Comparison of ENCODE assay signal across 20 cellular contexts in the genomic region with DNA sequence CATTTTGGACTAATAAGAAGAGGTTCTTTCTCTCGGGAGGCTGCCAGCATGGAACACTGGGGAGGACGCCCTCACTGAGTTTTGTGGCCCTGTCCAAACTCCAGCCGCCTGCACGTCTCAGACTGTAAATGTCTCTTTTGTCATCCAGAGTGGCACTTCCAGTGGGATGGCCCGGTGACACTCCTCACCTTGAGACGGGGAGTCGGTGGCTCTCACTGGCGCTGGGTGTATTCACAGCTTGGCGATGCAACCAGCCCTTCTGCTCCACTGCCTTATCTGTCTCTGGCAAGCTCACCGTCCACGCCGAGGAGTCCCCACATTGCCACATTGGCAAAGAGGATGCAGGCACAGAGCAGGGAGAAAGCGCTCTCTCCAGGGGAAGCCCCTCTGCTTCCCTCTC.
"Had no signal": no experiment of that assay in that cellular context is flagged by ENCODE, and none has a peak within 500 bp of the region (broad histone marks: within the 10 kb centered on the region; RNA-seq: fewer than 3 reads in every experiment).

No MANE protein-coding gene starts in this region.

- H3K4me1 Mint-ChIP-seq: immature natural killer cell; natural killer cell; stimulated activated effector memory CD8-positive, alpha-beta T cell treated with anti-CD3 and anti-CD28 coated beads, Interleukin-12 subunit alpha, Interleukin-12 subunit beta, amount 100 ng/mL, for 72 hours had no signal

- H3K4me3 Mint-ChIP-seq: immature natural killer cell; natural killer cell; neural crest cell; stimulated activated effector memory CD8-positive, alpha-beta T cell treated with anti-CD3 and anti-CD28 coated beads, Interleukin-12 subunit alpha, Interleukin-12 subunit beta, amount 100 ng/mL, for 72 hours had no signal

- H3K9me3 Mint-ChIP-seq: immature natural killer cell; natural killer cell; stimulated activated effector memory CD8-positive, alpha-beta T cell treated with anti-CD3 and anti-CD28 coated beads, Interleukin-12 subunit alpha, Interleukin-12 subunit beta, amount 100 ng/mL, for 72 hours had no signal

- ATAC-seq: left ventricle myocardium superior; lower lobe of right lung; natural killer cell; psoas muscle; right cardiac atrium; stimulated activated effector memory CD8-positive, alpha-beta T cell treated with anti-CD3 and anti-CD28 coated beads, Interleukin-12 subunit alpha, Interleukin-12 subunit beta, amount 100 ng/mL, for 72 hours; stimulated activated naive CD8-positive, alpha-beta T cell treated with anti-CD3 and anti-CD28 coated beads, Interleukin-15, Interleukin-2, amounts not matched to agents 100 U/mL and 50 U/mL, for 24 hours had no signal

- H3K4me3 ChIP-seq: lower lobe of right lung, psoas muscle, sigmoid colon, thoracic aorta, tibial nerve, vagina had no signal

- H3K27ac Mint-ChIP-seq: immature natural killer cell; natural killer cell; stimulated activated effector memory CD8-positive, alpha-beta T cell treated with anti-CD3 and anti-CD28 coated beads, Interleukin-12 subunit alpha, Interleukin-12 subunit beta, amount 100 ng/mL, for 72 hours had no signal

- H3K27ac ChIP-seq: lower lobe of right lung, psoas muscle, sigmoid colon, thoracic aorta, tibial nerve, vagina had no signal

- H3K36me3 ChIP-seq: lower lobe of right lung, sigmoid colon, thoracic aorta, tibial nerve, vagina had no signal

- DNase-seq: cortex of kidney; effector CD4-positive, alpha-beta T cell; immature natural killer cell; islet precursor cell; left ventricle myocardium superior; lower lobe of right lung; natural killer cell; nucleus accumbens; psoas muscle; right cardiac atrium; sigmoid colon; stimulated activated CD4-positive, alpha-beta T cell treated with anti-CD3 and anti-CD28 coated beads, Interleukin-2, amount 100 ng/mL, for 24 hours; stimulated activated CD4-positive, alpha-beta T cell treated with anti-CD3 and anti-CD28 coated beads, Interleukin-4, amount 100 ng/mL, for 24 hours; stimulated activated naive CD8-positive, alpha-beta T cell treated with anti-CD3 and anti-CD28 coated beads, Interleukin-15, Interleukin-2, amounts not matched to agents 100 U/mL and 50 U/mL, for 24 hours; substantia nigra had no signal

- H3K36me3 Mint-ChIP-seq: immature natural killer cell; natural killer cell; stimulated activated effector memory CD8-positive, alpha-beta T cell treated with anti-CD3 and anti-CD28 coated beads, Interleukin-12 subunit alpha, Interleukin-12 subunit beta, amount 100 ng/mL, for 72 hours had no signal

- H3K9me3 ChIP-seq: lower lobe of right lung, psoas muscle, sigmoid colon, thoracic aorta, tibial nerve, vagina had no signal

- H3K27me3 ChIP-seq: sigmoid colon, tibial nerve, vagina had no signal

- H3K4me1 ChIP-seq: lower lobe of right lung, psoas muscle, sigmoid colon, vagina had no signal
